Comparison of ENCODE assay signal across 1 cellular context in genomic region chr2:181586569-181587076, GRCh38.
TF ChIP-seq lines count a peak whose summit lies in the region.

No MANE protein-coding gene starts in this region.

TF ChIP-seq in H1, 55 proteins besides CTCF, POLR2A, EP300 and RAD21 (continued from another document):
- no peak for TF ChIP-seq CHD7 (IDR thresholded peaks at IDR 0.05; ENCODE audit: insufficient replicate concordance, low read length)
- no peak for TF ChIP-seq EGR1 (IDR thresholded peaks at IDR 0.05; ENCODE audit: borderline replicate concordance, low read depth, low read length)
- TF ChIP-seq SIN3A (conservative IDR thresholded peaks at IDR 0.05 in 1 of 2, IDR thresholded peaks at IDR 0.05 in 1 of 2; ENCODE audit: low read depth in 1 of 2, low read length in 2 of 2) = no peak
- TF ChIP-seq TEAD4 (IDR thresholded peaks at IDR 0.05; ENCODE audit: low read depth, low read length) = no peak
